In genomic region chr13:32826372-32826771, GRCh38 we compare ENCODE assay signal across 7 cellular contexts.
A peak's percentile ranks its signal among the peaks of the same experiment; 100 is the strongest.
DNase-seq lines count a peak whose midpoint lies in the region; ATAC-seq, FAIRE-seq and TF ChIP-seq lines count a peak whose summit lies in the region.
"Not testable (repeated sequence)": the region's sequence is repeated elsewhere in the genome, so short reads cannot be mapped to it uniquely, and the experiment has no call there.

No MANE protein-coding gene starts in this region.

- WGBS in GM12878 (ENCODE audit: insufficient coverage, insufficient replicate concordance, low lambda C conversion rate, missing lambda C conversion rate): under 1% methylated on average over 5 of the region's 5 CpGs

- not testable (repeated sequence) for H3K4me3 Mint-ChIP-seq in stimulated activated effector memory CD8-positive, alpha-beta T cell treated with anti-CD3 and anti-CD28 coated beads, Interleukin-12 subunit alpha, Interleukin-12 subunit beta, amount 100 ng/mL, for 72 hours

- TF ChIP-seq CTCF in GM13976 (IDR thresholded peaks at IDR 0.05; ENCODE audit: borderline replicate concordance, control extremely low read depth, extremely low read depth, insufficient read depth, missing control alignments) (peak; percentile 15), GM12878 (IDR thresholded peaks at IDR 0.05 in 2 of 3, conservative IDR thresholded peaks at IDR 0.05 in 1 of 3; ENCODE audit: control insufficient read depth in 2 of 3, extremely low read depth in 1 of 3, insufficient read depth in 1 of 3, low read depth in 3 of 3, low read length in 3 of 3) (peak in 2 of 3 experiments; percentile 8 to 23; a peak in 3 of 6 replicates)

- not testable (repeated sequence) for H3K4me2 ChIP-seq in GM12878 (ENCODE audit: control insufficient read depth, insufficient read depth)

- H3K27ac ChIP-seq in GM12878 (ENCODE audit: control insufficient read depth, insufficient read depth): not testable (repeated sequence)

- intact Hi-C loops in GM12878 (cut with micrococcal nuclease; ENCODE audit: unreplicated experiment): loop anchor here (1.0 kb wide), 2 partner anchors 79 to 191 kb away; no protein-coding TSS in a partner anchor

- DNase-seq in GM13976 (ENCODE audit: low spot score); GM12878 (ENCODE audit: low read depth, low spot score); stimulated activated effector memory CD8-positive, alpha-beta T cell treated with anti-CD3 and anti-CD28 coated beads, Interleukin-12 subunit alpha, Interleukin-12 subunit beta, amount 100 ng/mL, for 72 hours (ENCODE audit: low spot score in 2 of 2): not testable (repeated sequence)

- 0 out of 4 replicates have a peak, but pooled peaks of 1 of the 2 experiments have one; percentile 25 for TF ChIP-seq EP300 in GM12878 (IDR thresholded peaks at IDR 0.05; ENCODE audit: borderline replicate concordance in 1 of 2, control insufficient read depth in 1 of 2, low read depth in 2 of 2, low read length in 2 of 2)

- SMC1A ChIA-PET in GM12878 (lab: Charles Lee; ENCODE audit: uncharacterized antibody, unreplicated experiment): interaction anchor here (0.8 to 2.7 kb wide), 10 partner anchors 11 to 716 kb away, joined by 3 to 24 read pairs (median 4); no protein-coding TSS in a partner anchor

- peaks cover 18% of the 10 kb centered on the region for H3K4me1 ChIP-seq in GM12878 (ENCODE audit: control insufficient read depth, insufficient read depth, low read length)

- not testable (repeated sequence) for H3K9ac ChIP-seq in GM12878 (ENCODE audit: control insufficient read depth, insufficient read depth, low read length)

- not testable (repeated sequence) for H3K27me3 ChIP-seq in GM12878 (replicated peaks in 1 of 2; ENCODE audit: control insufficient read depth in 2 of 2, insufficient read depth in 2 of 2, low read length in 1 of 2)

- in situ Hi-C loops in GM13976 (cut with MboI; ENCODE audit: low sequenced_read_pairs, unreplicated experiment); GM12878 (cut with MboI): not testable (repeated sequence)

- H4K20me1 ChIP-seq in GM12878 (ENCODE audit: control insufficient read depth, insufficient read depth): not testable (repeated sequence)

- not testable (repeated sequence) for H3K9me3 Mint-ChIP-seq in stimulated activated effector memory CD8-positive, alpha-beta T cell treated with anti-CD3 and anti-CD28 coated beads, Interleukin-12 subunit alpha, Interleukin-12 subunit beta, amount 100 ng/mL, for 72 hours

- RAD21 ChIA-PET in GM12878 (lab: Charles Lee; ENCODE audit: unreplicated experiment): interaction anchor here (0.7 to 2.7 kb wide), 10 partner anchors 9 to 238 kb away, joined by 3 to 8 read pairs (median 4); no protein-coding TSS in a partner anchor

- H3K9me3 ChIP-seq in GM12878 (replicated peaks; ENCODE audit: control insufficient read depth, insufficient read depth, low read length): not testable (repeated sequence)

- H3K36me3 ChIP-seq in GM12878 (ENCODE audit: control insufficient read depth in 2 of 2, insufficient read depth in 2 of 2, low read length in 1 of 2): not testable (repeated sequence)

- not testable (repeated sequence) for BruUV-seq in GM12878 (replicated peaks; lab: Mats Ljungman, UMichigan)

- ATAC-seq in GM18858 (IDR thresholded peaks at IDR 0.05; ENCODE audit: unreplicated experiment) (peak; percentile 45), GM21723 (IDR thresholded peaks at IDR 0.05; ENCODE audit: unreplicated experiment) (peak; percentile 66), HG02852 (IDR thresholded peaks at IDR 0.05; ENCODE audit: unreplicated experiment) (peak; percentile 58), HG03469 (IDR thresholded peaks at IDR 0.05; ENCODE audit: unreplicated experiment) (peak; percentile 41), GM12878 (peak; percentile 83)
- peak; percentile 40 for ATAC-seq in stimulated activated effector memory CD8-positive, alpha-beta T cell treated with anti-CD3 and anti-CD28 coated beads, Interleukin-12 subunit alpha, Interleukin-12 subunit beta, amount 100 ng/mL, for 72 hours

- H3K27ac Mint-ChIP-seq in stimulated activated effector memory CD8-positive, alpha-beta T cell treated with anti-CD3 and anti-CD28 coated beads, Interleukin-12 subunit alpha, Interleukin-12 subunit beta, amount 100 ng/mL, for 72 hours: not testable (repeated sequence)

- POLR2A ChIA-PET in GM12878 (lab: Charles Lee): interaction anchor here (1.2 kb wide), 1 partner anchor 10 kb away, joined by 4 read pairs; no protein-coding TSS in a partner anchor

- H3K36me3 Mint-ChIP-seq in stimulated activated effector memory CD8-positive, alpha-beta T cell treated with anti-CD3 and anti-CD28 coated beads, Interleukin-12 subunit alpha, Interleukin-12 subunit beta, amount 100 ng/mL, for 72 hours: not testable (repeated sequence)

- not testable (repeated sequence) for H2AFZ ChIP-seq in GM12878 (ENCODE audit: control insufficient read depth, low read depth, low read length)

- H3K79me2 ChIP-seq in GM12878 (ENCODE audit: control insufficient read depth, insufficient read depth, low read length): not testable (repeated sequence)

- H3K4me1 Mint-ChIP-seq in stimulated activated effector memory CD8-positive, alpha-beta T cell treated with anti-CD3 and anti-CD28 coated beads, Interleukin-12 subunit alpha, Interleukin-12 subunit beta, amount 100 ng/mL, for 72 hours: not testable (repeated sequence)

- not testable (repeated sequence) for H3K4me3 ChIP-seq in GM12878

- TF ChIP-seq POLR2A in GM12878 (IDR thresholded peaks at IDR 0.05; ENCODE audit: low read depth, low read length): not testable (repeated sequence)

- FAIRE-seq in GM12878 (lab: Jason Lieb, UNC): peak; percentile 59

- CTCF ChIA-PET in GM12878 (lab: Yijun Ruan, JAX): interaction anchor here (1.0 to 2.0 kb wide), 8 partner anchors 8 to 191 kb away, joined by 3 to 8 read pairs (median 4); no protein-coding TSS in a partner anchor

- peak; percentile 55 for TF ChIP-seq RAD21 in GM12878 (IDR thresholded peaks at IDR 0.05; ENCODE audit: insufficient read depth, low read depth, low read length)

TF ChIP-seq in GM12878, 131 proteins besides CTCF, POLR2A, EP300 and RAD21 (continues in another document):
- TF ChIP-seq, protein P1, sequence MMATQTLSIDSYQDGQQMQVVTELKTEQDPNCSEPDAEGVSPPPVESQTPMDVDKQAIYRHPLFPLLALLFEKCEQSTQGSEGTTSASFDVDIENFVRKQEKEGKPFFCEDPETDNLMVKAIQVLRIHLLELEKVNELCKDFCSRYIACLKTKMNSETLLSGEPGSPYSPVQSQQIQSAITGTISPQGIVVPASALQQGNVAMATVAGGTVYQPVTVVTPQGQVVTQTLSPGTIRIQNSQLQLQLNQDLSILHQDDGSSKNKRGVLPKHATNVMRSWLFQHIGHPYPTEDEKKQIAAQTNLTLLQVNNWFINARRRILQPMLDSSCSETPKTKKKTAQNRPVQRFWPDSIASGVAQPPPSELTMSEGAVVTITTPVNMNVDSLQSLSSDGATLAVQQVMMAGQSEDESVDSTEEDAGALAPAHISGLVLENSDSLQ (IDR thresholded peaks at IDR 0.05): peak; percentile 39; the same call in 1 of the 2 replicates
- TF ChIP-seq FOXM1 (IDR thresholded peaks at IDR 0.05; ENCODE audit: low read depth, low read length) (peak; percentile 70; the same call in 1 of the 2 replicates), SKIL (IDR thresholded peaks at IDR 0.05; ENCODE audit: low read depth, poor library complexity, severe bottlenecking) (peak; percentile 95), BCL3 (IDR thresholded peaks at IDR 0.05; ENCODE audit: borderline replicate concordance, insufficient read depth, low read depth, low read length, poor library complexity, severe bottlenecking) (peak; percentile 15), IKZF2 (IDR thresholded peaks at IDR 0.05) (peak; percentile 74), MTA2 (IDR thresholded peaks at IDR 0.05; ENCODE audit: low read depth) (peak; percentile 87), NBN (IDR thresholded peaks at IDR 0.05) (peak; percentile 82; the same call in 1 of the 2 replicates), IKZF1 (conservative IDR thresholded peaks at IDR 0.05) (peak; percentile 79), RUNX3 (IDR thresholded peaks at IDR 0.05; ENCODE audit: low read length) (peak; percentile 89)
- TF ChIP-seq, protein P2, sequence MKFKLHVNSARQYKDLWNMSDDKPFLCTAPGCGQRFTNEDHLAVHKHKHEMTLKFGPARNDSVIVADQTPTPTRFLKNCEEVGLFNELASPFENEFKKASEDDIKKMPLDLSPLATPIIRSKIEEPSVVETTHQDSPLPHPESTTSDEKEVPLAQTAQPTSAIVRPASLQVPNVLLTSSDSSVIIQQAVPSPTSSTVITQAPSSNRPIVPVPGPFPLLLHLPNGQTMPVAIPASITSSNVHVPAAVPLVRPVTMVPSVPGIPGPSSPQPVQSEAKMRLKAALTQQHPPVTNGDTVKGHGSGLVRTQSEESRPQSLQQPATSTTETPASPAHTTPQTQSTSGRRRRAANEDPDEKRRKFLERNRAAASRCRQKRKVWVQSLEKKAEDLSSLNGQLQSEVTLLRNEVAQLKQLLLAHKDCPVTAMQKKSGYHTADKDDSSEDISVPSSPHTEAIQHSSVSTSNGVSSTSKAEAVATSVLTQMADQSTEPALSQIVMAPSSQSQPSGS (IDR thresholded peaks at IDR 0.05; ENCODE audit: low read length): peak; percentile 48
